Comparison of ENCODE assay signal across 22 cellular contexts in genomic region chr11:48085688-48086087, GRCh38.
"Had no signal": no experiment of that assay in that cellular context is flagged by ENCODE, and none has a peak within 500 bp of the region (broad histone marks: within the 10 kb centered on the region; RNA-seq: fewer than 3 reads in every experiment).

No MANE protein-coding gene starts in this region.

- H3K9me3 ChIP-seq: colonic mucosa, left ventricle myocardium inferior, lower lobe of right lung, spleen, suprapubic skin, tibial artery had no signal

- H3K27ac Mint-ChIP-seq: endodermal cell; memory B cell; nephron; stimulated activated naive B cell treated with anti-CD40 and anti-IgM and Interleukin-4, amounts not matched to agents 10 μg/mL and 1 μg/mL and 100 μg/mL, for 72 hours had no signal

- H3K4me1 ChIP-seq: foreskin keratinocyte had no signal

- H3K4me3 Mint-ChIP-seq: endodermal cell; immature natural killer cell; memory B cell; nephron; stimulated activated naive B cell treated with anti-CD40 and anti-IgM and Interleukin-4, amounts not matched to agents 10 μg/mL and 1 μg/mL and 100 μg/mL, for 72 hours had no signal

- ATAC-seq: foreskin keratinocyte; left cardiac atrium; lower lobe of right lung; sciatic nerve; stimulated activated naive B cell treated with anti-CD40 and anti-IgM and Interleukin-4, amounts not matched to agents 10 μg/mL and 1 μg/mL and 100 μg/mL, for 72 hours had no signal

- H3K27me3 ChIP-seq: colonic mucosa, foreskin keratinocyte, spleen, suprapubic skin, tibial artery had no signal

- H2AFZ ChIP-seq: parathyroid adenoma had no signal

- H3K36me3 ChIP-seq: colonic mucosa, left ventricle myocardium inferior, lower lobe of right lung, suprapubic skin, tibial artery had no signal

- H3K27ac ChIP-seq: colonic mucosa, foreskin keratinocyte, left ventricle myocardium inferior, lower lobe of right lung, parathyroid adenoma, spleen, suprapubic skin, tibial artery had no signal

- DNase-seq: colonic mucosa; dermis blood vessel endothelial cell; endodermal cell; erythroblast; foreskin keratinocyte; immature natural killer cell; kidney; left cardiac atrium; left ventricle myocardium inferior; lower lobe of right lung; midbrain; spleen; stimulated activated CD4-positive, alpha-beta T cell treated with anti-CD3 and anti-CD28 coated beads, Interleukin-15, amount 100 ng/mL, for 24 hours; stimulated activated CD4-positive, alpha-beta T cell treated with anti-CD3 and anti-CD28 coated beads, Interleukin-1b, Interleukin-23, amount 100 ng/mL, for 48 hours; stimulated activated CD4-positive, alpha-beta T cell treated with anti-CD3 and anti-CD28 coated beads, Interleukin-4, amount 100 ng/mL, for 24 hours; stimulated activated naive B cell treated with anti-CD40 and anti-IgM and Interleukin-4, amounts not matched to agents 10 μg/mL and 1 μg/mL and 100 μg/mL, for 72 hours; tibial artery had no signal

- H3K27me3 Mint-ChIP-seq: memory B cell; stimulated activated naive B cell treated with anti-CD40 and anti-IgM and Interleukin-4, amounts not matched to agents 10 μg/mL and 1 μg/mL and 100 μg/mL, for 72 hours had no signal

- H3K9me3 Mint-ChIP-seq: immature natural killer cell, memory B cell, nephron had no signal

- H3K9ac ChIP-seq: parathyroid adenoma had no signal

- H3K4me3 ChIP-seq: colonic mucosa, left ventricle myocardium inferior, lower lobe of right lung, spleen, suprapubic skin, tibial artery had no signal
